Comparison of ENCODE assay signal across 1 cellular context in the genomic region with DNA sequence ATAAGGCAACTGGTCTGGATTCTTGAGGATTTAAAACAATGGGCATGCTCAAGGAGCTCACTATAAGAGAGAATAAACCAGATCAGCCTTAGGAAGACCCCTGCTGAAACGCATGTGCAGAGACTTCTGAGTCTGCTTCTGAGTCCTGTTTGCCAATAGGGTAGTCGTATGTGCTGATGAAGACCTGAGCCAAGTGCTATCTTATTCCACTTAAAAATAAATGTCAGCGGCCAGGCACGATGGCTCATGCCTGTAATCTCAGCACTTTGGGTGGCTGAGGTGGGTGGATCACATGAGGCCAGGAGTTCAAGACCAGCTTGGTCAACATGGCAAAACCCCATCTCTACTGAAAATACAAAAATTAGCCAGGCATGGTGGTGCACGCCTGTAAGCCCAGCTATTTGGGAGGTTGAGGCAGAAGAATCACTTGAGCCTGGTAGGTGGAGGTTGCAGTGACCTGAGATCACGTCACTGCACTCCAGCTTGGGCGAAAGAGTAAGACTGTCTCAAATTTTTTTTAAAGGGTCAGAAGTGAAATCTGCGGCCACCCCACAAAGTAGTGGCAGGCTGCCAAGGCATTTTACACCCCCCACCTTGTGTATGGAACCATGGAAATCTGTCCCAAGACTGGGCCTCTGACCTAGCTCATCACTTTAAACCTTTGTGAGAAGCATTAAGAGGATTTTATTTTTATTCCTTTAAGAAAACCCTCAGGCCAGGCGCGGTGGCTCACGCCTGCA.
TF ChIP-seq lines count a peak whose summit lies in the region.

No MANE protein-coding gene starts in this region.

TF ChIP-seq in HEK293, 187 proteins besides CTCF, POLR2A, EP300 and RAD21 (continued from another document):
- TF ChIP-seq, protein P1, sequence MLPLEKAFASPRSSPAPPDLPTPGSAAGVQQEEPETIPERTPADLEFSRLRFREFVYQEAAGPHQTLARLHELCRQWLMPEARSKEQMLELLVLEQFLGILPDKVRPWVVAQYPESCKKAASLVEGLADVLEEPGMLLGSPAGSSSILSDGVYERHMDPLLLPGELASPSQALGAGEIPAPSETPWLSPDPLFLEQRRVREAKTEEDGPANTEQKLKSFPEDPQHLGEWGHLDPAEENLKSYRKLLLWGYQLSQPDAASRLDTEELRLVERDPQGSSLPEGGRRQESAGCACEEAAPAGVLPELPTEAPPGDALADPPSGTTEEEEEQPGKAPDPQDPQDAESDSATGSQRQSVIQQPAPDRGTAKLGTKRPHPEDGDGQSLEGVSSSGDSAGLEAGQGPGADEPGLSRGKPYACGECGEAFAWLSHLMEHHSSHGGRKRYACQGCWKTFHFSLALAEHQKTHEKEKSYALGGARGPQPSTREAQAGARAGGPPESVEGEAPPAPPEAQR (tag by site-specific recombination; IDR thresholded peaks at IDR 0.05) = no peak
